Comparison of ENCODE assay signal across 1 cellular context in genomic region chr2:43389581-43390466, GRCh38.
A peak's percentile ranks its signal among the peaks of the same experiment; 100 is the strongest.
TF ChIP-seq lines count a peak whose summit lies in the region.

No MANE protein-coding gene starts in this region.

TF ChIP-seq in HepG2, 621 proteins besides CTCF, POLR2A, EP300 and RAD21 (continued from another document and continues in another):
- TF ChIP-seq POGK (CRISPR knock-in tag; conservative IDR thresholded peaks at IDR 0.05) (no peak), GPN1 (CRISPR knock-in tag; IDR thresholded peaks at IDR 0.05; ENCODE audit: borderline replicate concordance) (no peak), ZNF143 (CRISPR knock-in tag; IDR thresholded peaks at IDR 0.05) (no peak), EHMT2 (IDR thresholded peaks at IDR 0.05; ENCODE audit: borderline replicate concordance, low read depth, low read length) (no peak), GRHL1 (CRISPR knock-in tag; conservative IDR thresholded peaks at IDR 0.05) (no peak), SRSF4 (IDR thresholded peaks at IDR 0.05; ENCODE audit: low read depth, low read length, poor library complexity, severe bottlenecking) (no peak), KLF12 (CRISPR knock-in tag; IDR thresholded peaks at IDR 0.05; ENCODE audit: borderline replicate concordance) (no peak), ZFX (CRISPR knock-in tag; IDR thresholded peaks at IDR 0.05; ENCODE audit: low read depth) (peak; percentile 49; the same call in 1 of the 2 replicates), GMEB1 (CRISPR knock-in tag; IDR thresholded peaks at IDR 0.05; ENCODE audit: borderline replicate concordance) (no peak; the same call in 1 of the 2 replicates), ARNTL (CRISPR knock-in tag; IDR thresholded peaks at IDR 0.05) (no peak), FOSL1 (CRISPR knock-in tag; IDR thresholded peaks at IDR 0.05; ENCODE audit: borderline replicate concordance) (no peak), ZNF543 (CRISPR knock-in tag; IDR thresholded peaks at IDR 0.05) (no peak), NFE2 (CRISPR knock-in tag; IDR thresholded peaks at IDR 0.05) (no peak), MYNN (CRISPR knock-in tag; IDR thresholded peaks at IDR 0.05; ENCODE audit: low read depth) (no peak), ZNF768 (CRISPR knock-in tag; IDR thresholded peaks at IDR 0.05) (no peak), ZKSCAN1 (IDR thresholded peaks at IDR 0.05; ENCODE audit: low read length) (no peak), ZNF563 (CRISPR knock-in tag; IDR thresholded peaks at IDR 0.05) (no peak), RFX3 (CRISPR knock-in tag; IDR thresholded peaks at IDR 0.05) (no peak), HIC2 (CRISPR knock-in tag; IDR thresholded peaks at IDR 0.05; ENCODE audit: low read depth) (no peak), REL (CRISPR knock-in tag; conservative IDR thresholded peaks at IDR 0.05) (no peak), DR1 (CRISPR knock-in tag; IDR thresholded peaks at IDR 0.05) (no peak), NFKBIZ (CRISPR knock-in tag; IDR thresholded peaks at IDR 0.05) (peak; percentile 55; the same call in 1 of the 2 replicates), ZNF567 (CRISPR knock-in tag; IDR thresholded peaks at IDR 0.05; ENCODE audit: borderline replicate concordance) (no peak), ZFYVE20 (CRISPR knock-in tag; IDR thresholded peaks at IDR 0.05; ENCODE audit: borderline replicate concordance, low read depth) (no peak), ZNF775 (CRISPR knock-in tag; IDR thresholded peaks at IDR 0.05; ENCODE audit: borderline replicate concordance) (0 out of 2 replicates have a peak, but pooled peaks have one; percentile 89), AKAP8 (CRISPR knock-in tag; IDR thresholded peaks at IDR 0.05) (no peak), LBX2 (CRISPR knock-in tag; IDR thresholded peaks at IDR 0.05; ENCODE audit: borderline replicate concordance) (no peak), ZNF253 (CRISPR knock-in tag; IDR thresholded peaks at IDR 0.05; ENCODE audit: borderline replicate concordance) (no peak), ZNF740 (CRISPR knock-in tag; IDR thresholded peaks at IDR 0.05) (no peak), CC2D1A (CRISPR knock-in tag; IDR thresholded peaks at IDR 0.05) (no peak), ESRRA (CRISPR knock-in tag; IDR thresholded peaks at IDR 0.05; ENCODE audit: low read depth) (peak; percentile 78; the same call in 1 of the 2 replicates), SNAI1 (CRISPR knock-in tag; IDR thresholded peaks at IDR 0.05; ENCODE audit: borderline replicate concordance) (no peak), ZFP36L2 (CRISPR knock-in tag; IDR thresholded peaks at IDR 0.05) (no peak), TARDBP (CRISPR knock-in tag; IDR thresholded peaks at IDR 0.05) (peak; percentile 91), SRY (CRISPR knock-in tag; IDR thresholded peaks at IDR 0.05) (no peak), NBN (conservative IDR thresholded peaks at IDR 0.05) (no peak), ZIK1 (CRISPR knock-in tag; IDR thresholded peaks at IDR 0.05; ENCODE audit: borderline replicate concordance, low read depth) (no peak), SPEN (CRISPR knock-in tag; IDR thresholded peaks at IDR 0.05; ENCODE audit: low read depth) (no peak; the same call in 1 of the 2 replicates)
- TF ChIP-seq, protein P1, sequence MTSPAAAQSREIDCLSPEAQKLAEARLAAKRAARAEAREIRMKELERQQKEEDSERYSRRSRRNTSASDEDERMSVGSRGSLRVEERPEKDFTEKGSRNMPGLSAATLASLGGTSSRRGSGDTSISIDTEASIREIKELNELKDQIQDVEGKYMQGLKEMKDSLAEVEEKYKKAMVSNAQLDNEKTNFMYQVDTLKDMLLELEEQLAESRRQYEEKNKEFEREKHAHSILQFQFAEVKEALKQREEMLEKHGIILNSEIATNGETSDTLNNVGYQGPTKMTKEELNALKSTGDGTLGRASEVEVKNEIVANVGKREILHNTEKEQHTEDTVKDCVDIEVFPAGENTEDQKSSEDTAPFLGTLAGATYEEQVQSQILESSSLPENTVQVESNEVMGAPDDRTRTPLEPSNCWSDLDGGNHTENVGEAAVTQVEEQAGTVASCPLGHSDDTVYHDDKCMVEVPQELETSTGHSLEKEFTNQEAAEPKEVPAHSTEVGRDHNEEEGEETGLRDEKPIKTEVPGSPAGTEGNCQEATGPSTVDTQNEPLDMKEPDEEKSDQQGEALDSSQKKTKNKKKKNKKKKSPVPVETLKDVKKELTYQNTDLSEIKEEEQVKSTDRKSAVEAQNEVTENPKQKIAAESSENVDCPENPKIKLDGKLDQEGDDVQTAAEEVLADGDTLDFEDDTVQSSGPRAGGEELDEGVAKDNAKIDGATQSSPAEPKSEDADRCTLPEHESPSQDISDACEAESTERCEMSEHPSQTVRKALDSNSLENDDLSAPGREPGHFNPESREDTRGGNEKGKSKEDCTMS (CRISPR knock-in tag; conservative IDR thresholded peaks at IDR 0.05) = 0 out of 2 replicates have a peak, but pooled peaks have one; percentile 66
- TF ChIP-seq, protein P2, sequence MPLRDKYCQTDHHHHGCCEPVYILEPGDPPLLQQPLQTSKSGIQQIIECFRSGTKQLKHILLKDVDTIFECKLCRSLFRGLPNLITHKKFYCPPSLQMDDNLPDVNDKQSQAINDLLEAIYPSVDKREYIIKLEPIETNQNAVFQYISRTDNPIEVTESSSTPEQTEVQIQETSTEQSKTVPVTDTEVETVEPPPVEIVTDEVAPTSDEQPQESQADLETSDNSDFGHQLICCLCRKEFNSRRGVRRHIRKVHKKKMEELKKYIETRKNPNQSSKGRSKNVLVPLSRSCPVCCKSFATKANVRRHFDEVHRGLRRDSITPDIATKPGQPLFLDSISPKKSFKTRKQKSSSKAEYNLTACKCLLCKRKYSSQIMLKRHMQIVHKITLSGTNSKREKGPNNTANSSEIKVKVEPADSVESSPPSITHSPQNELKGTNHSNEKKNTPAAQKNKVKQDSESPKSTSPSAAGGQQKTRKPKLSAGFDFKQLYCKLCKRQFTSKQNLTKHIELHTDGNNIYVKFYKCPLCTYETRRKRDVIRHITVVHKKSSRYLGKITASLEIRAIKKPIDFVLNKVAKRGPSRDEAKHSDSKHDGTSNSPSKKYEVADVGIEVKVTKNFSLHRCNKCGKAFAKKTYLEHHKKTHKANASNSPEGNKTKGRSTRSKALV (CRISPR knock-in tag; IDR thresholded peaks at IDR 0.05) = no peak
- TF ChIP-seq, protein P3, sequence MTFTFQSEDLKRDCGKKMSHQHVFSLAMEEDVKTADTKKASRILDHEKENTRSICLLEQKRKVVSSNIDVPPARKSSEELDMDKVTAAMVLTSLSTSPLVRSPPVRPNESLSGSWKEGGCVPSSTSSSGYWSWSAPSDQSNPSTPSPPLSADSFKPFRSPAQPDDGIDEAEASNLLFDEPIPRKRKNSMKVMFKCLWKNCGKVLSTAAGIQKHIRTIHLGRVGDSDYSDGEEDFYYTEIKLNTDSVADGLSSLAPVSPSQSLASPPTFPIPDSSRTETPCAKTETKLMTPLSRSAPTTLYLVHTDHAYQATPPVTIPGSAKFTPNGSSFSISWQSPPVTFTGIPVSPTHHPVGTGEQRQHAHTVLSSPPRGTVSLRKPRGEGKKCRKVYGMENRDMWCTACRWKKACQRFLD (CRISPR knock-in tag; IDR thresholded peaks at IDR 0.05; ENCODE audit: borderline replicate concordance) = no peak
- TF ChIP-seq, protein P4, sequence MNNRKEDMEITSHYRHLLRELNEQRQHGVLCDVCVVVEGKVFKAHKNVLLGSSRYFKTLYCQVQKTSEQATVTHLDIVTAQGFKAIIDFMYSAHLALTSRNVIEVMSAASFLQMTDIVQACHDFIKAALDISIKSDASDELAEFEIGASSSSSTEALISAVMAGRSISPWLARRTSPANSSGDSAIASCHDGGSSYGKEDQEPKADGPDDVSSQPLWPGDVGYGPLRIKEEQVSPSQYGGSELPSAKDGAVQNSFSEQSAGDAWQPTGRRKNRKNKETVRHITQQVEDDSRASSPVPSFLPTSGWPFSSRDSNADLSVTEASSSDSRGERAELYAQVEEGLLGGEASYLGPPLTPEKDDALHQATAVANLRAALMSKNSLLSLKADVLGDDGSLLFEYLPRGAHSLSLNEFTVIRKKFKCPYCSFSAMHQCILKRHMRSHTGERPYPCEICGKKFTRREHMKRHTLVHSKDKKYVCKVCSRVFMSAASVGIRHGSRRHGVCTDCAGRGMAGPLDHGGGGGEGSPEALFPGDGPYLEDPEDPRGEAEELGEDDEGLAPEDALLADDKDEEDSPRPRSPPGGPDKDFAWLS (CRISPR knock-in tag; IDR thresholded peaks at IDR 0.05; ENCODE audit: borderline replicate concordance) = no peak
- TF ChIP-seq, protein P5, sequence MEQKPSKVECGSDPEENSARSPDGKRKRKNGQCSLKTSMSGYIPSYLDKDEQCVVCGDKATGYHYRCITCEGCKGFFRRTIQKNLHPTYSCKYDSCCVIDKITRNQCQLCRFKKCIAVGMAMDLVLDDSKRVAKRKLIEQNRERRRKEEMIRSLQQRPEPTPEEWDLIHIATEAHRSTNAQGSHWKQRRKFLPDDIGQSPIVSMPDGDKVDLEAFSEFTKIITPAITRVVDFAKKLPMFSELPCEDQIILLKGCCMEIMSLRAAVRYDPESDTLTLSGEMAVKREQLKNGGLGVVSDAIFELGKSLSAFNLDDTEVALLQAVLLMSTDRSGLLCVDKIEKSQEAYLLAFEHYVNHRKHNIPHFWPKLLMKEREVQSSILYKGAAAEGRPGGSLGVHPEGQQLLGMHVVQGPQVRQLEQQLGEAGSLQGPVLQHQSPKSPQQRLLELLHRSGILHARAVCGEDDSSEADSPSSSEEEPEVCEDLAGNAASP (CRISPR knock-in tag; IDR thresholded peaks at IDR 0.05; ENCODE audit: borderline replicate concordance) = peak; percentile 86
- TF ChIP-seq, protein P6, sequence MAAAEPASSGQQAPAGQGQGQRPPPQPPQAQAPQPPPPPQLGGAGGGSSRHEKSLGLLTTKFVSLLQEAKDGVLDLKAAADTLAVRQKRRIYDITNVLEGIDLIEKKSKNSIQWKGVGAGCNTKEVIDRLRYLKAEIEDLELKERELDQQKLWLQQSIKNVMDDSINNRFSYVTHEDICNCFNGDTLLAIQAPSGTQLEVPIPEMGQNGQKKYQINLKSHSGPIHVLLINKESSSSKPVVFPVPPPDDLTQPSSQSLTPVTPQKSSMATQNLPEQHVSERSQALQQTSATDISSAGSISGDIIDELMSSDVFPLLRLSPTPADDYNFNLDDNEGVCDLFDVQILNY (CRISPR knock-in tag; conservative IDR thresholded peaks at IDR 0.05) = no peak
- TF ChIP-seq, protein P7, sequence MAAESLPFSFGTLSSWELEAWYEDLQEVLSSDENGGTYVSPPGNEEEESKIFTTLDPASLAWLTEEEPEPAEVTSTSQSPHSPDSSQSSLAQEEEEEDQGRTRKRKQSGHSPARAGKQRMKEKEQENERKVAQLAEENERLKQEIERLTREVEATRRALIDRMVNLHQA (CRISPR knock-in tag; IDR thresholded peaks at IDR 0.05) = no peak
